ENCODE assay signal across 17 cellular contexts in the genomic region with DNA sequence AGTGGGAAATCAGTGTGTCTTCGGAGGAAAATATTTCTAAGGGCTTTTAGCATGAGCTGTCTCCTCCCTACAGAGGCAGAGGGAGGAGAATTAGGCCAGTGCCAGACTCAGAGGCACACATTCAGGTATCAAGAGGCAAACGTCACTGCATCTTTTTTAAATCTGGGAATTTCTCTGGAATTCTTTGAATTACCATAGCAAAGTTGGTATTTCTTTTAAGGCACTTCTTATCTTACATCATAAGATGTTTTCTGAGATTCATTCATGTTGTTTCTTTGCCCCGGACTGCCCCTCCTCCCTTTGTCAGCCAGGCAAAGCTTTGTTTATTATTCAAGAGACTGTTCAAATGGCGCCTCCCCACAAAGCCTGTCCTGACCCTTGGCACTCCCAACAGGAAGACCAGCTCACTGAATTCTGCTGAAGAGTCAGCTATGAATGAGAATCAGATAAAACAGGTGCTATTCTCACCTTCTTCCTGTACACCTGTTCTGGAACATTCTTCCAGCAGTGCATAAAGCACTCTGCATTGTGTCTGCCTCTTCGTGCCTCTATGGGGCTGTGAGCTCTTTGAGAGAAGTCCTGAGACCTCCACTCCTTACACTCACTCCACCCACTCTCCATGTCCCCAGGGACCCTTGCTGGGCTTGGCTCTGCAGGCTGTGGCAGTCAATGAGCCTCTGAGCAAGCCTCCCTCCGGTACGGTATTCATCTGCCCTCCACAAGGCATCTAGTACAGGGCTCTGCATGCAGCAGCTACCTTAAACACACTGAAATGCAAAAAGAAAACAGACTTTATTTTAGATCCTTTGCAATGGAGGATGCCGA. TPM values are rescaled to one million over a fixed set of nuclear protein-coding genes. Genes with fewer than 3 reads are reported as not detected.
DNase-seq lines count a peak whose midpoint lies in the region; ATAC-seq and TF ChIP-seq lines count a peak whose summit lies in the region.
"Had no signal": no experiment of that assay in that cellular context is flagged by ENCODE, and none has a peak within 500 bp of the region (broad histone marks: within the 10 kb centered on the region; RNA-seq: fewer than 3 reads in every experiment).

No MANE protein-coding gene starts in this region.

- H3K79me2 ChIP-seq in parathyroid adenoma = no peaks in the 10 kb centered on the region
- H3K79me2 ChIP-seq in Karpas-422 (ENCODE audit: low read length) = no peaks in the 10 kb centered on the region

- CTCF ChIA-PET in HEK293 (lab: Yijun Ruan, JAX) = interaction anchor here (0.6 to 1.7 kb wide), 5 partner anchors 18 to 146 kb away, joined by 3 to 6 read pairs (median 4); no protein-coding TSS in a partner anchor

- H3K9ac ChIP-seq in endodermal cell (ENCODE audit: extremely low read depth, low read length, poor library complexity, severe bottlenecking) (no peak overlapping the region), parathyroid adenoma (no peak overlapping the region), Karpas-422 (ENCODE audit: low read length) (no peak overlapping the region)

- no peaks in the 10 kb centered on the region for H3K36me3 ChIP-seq in HEK293 (ENCODE audit: control insufficient read depth in 2 of 2, insufficient read depth in 1 of 2, low read length in 2 of 2)
- no peaks in the 10 kb centered on the region for H3K36me3 ChIP-seq in endodermal cell (ENCODE audit: control insufficient read depth, insufficient read depth, low read length)
- no peaks in the 10 kb centered on the region for H3K36me3 ChIP-seq in parathyroid adenoma (ENCODE audit: control insufficient read depth, insufficient read depth, low read length)
- H3K36me3 ChIP-seq in Karpas-422 (ENCODE audit: insufficient read depth, low read length) = no peaks in the 10 kb centered on the region
- H3K36me3 ChIP-seq: neutrophil had no signal

- peak overlapping the region; percentile 56 for H3K27ac Mint-ChIP-seq in endodermal cell
- H3K27ac Mint-ChIP-seq: CD8-positive, alpha-beta T cell had no signal

- H2AFZ ChIP-seq in parathyroid adenoma (peak overlapping the region; percentile 66), Karpas-422 (ENCODE audit: low read length) (no peak overlapping the region)

- no peaks in the 10 kb centered on the region for H4K20me1 ChIP-seq in Karpas-422 (ENCODE audit: insufficient read depth, low read depth, low read length)

- H3K9me2 ChIP-seq in Karpas-422 (replicated peaks; ENCODE audit: insufficient read depth, low read length) = no peaks in the 10 kb centered on the region

- H3K27ac ChIP-seq in HEK293 (ENCODE audit: extremely low read depth, low read depth, low read length) (no peak overlapping the region), endodermal cell (ENCODE audit: low read depth, low read length) (peak overlapping the region; percentile 56), parathyroid adenoma (peak overlapping the region; percentile 46), Karpas-422 (ENCODE audit: low read length) (no peak overlapping the region)
- H3K27ac ChIP-seq: neutrophil had no signal

- no peak overlapping the region for H3K4me3 Mint-ChIP-seq in endodermal cell
- H3K4me3 Mint-ChIP-seq: CD8-positive, alpha-beta T cell had no signal

- peaks cover 28% of the 10 kb centered on the region for H3K4me1 Mint-ChIP-seq in endodermal cell

- H3K9me3 ChIP-seq in HEK293 (ENCODE audit: control insufficient read depth, insufficient read depth, low read depth, low read length) = no peaks in the 10 kb centered on the region
- no peaks in the 10 kb centered on the region for H3K9me3 ChIP-seq in endodermal cell (ENCODE audit: control insufficient read depth, low read length)
- H3K9me3 ChIP-seq in parathyroid adenoma (ENCODE audit: control insufficient read depth, low read length) = no peaks in the 10 kb centered on the region
- no peaks in the 10 kb centered on the region for H3K9me3 ChIP-seq in Karpas-422 (ENCODE audit: low read length)
- H3K9me3 ChIP-seq: body of pancreas, neutrophil had no signal

- no peaks in the 10 kb centered on the region for H3K36me3 Mint-ChIP-seq in endodermal cell (ENCODE audit: low read depth)
- H3K36me3 Mint-ChIP-seq: CD8-positive, alpha-beta T cell had no signal

- H3K27me3 Mint-ChIP-seq in endodermal cell (ENCODE audit: insufficient read depth) = no peaks in the 10 kb centered on the region

- no peak for TF ChIP-seq CTCF in HEK293 (tag by site-specific recombination; IDR thresholded peaks at IDR 0.05)
- no peak for TF ChIP-seq CTCF in endodermal cell (conservative IDR thresholded peaks at IDR 0.05)
- no peak for TF ChIP-seq CTCF in parathyroid adenoma (IDR thresholded peaks at IDR 0.05)

- no peak for ATAC-seq in HG02759 (IDR thresholded peaks at IDR 0.05; ENCODE audit: unreplicated experiment)
- ATAC-seq: body of pancreas; CD8-positive, alpha-beta T cell had no signal

- H3K4me1 ChIP-seq in HEK293 (ENCODE audit: control insufficient read depth, insufficient read depth, low read length) = no peaks in the 10 kb centered on the region
- peaks cover 15% of the 10 kb centered on the region for H3K4me1 ChIP-seq in endodermal cell (ENCODE audit: control insufficient read depth, insufficient read depth, low read length)
- peaks cover 19% of the 10 kb centered on the region for H3K4me1 ChIP-seq in parathyroid adenoma
- H3K4me1 ChIP-seq in Karpas-422 (ENCODE audit: low read length) = peaks cover 46% of the 10 kb centered on the region

- H3K9me3 Mint-ChIP-seq in endodermal cell = peaks cover 4% of the 10 kb centered on the region
- H3K9me3 Mint-ChIP-seq: CD8-positive, alpha-beta T cell had no signal

- WGBS in endodermal cell (ENCODE audit: insufficient coverage in 1 of 2, insufficient read length in 1 of 2), 2 experiments = 54 to 65% methylated on average over 8 of the region's 8 CpGs

- POLR2A ChIA-PET in HEK293 (lab: Yijun Ruan, JAX) = interaction anchor here (0.8 kb wide), 1 partner anchor 28 kb away, joined by 3 read pairs; no protein-coding TSS in a partner anchor

- H3K27me3 ChIP-seq in endodermal cell (ENCODE audit: control insufficient read depth, insufficient read depth, low read length, poor library complexity, severe bottlenecking) = no peaks in the 10 kb centered on the region
- no peaks in the 10 kb centered on the region for H3K27me3 ChIP-seq in parathyroid adenoma (ENCODE audit: control insufficient read depth, insufficient read depth, low read length)
- no peaks in the 10 kb centered on the region for H3K27me3 ChIP-seq in Karpas-422 (ENCODE audit: low read length)
- H3K27me3 ChIP-seq: body of pancreas, neutrophil had no signal

- DNase-seq in NCI-H2029 treated with DMSO at 0.1 percent for 48 hours (lab: John Stamatoyannopoulos, UW) = peak; percentile 39
- DNase-seq in endodermal cell = no peak
- DNase-seq in Karpas-422 = no peak
- DNase-seq in HuH-7 (ENCODE audit: low spot score) = no peak
- DNase-seq: activated CD4-positive, alpha-beta T cell treated with anti-CD3 and anti-CD28 coated beads, Interleukin-2, amount 50 U/mL, for 48 hours; CD8-positive, alpha-beta T cell; effector memory CD4-positive, alpha-beta T cell; IMR-90; islet precursor cell; SHP77; T1000 had no signal

- H3K4me2 ChIP-seq in parathyroid adenoma (ENCODE audit: low read length) (peak overlapping the region; percentile 6), Karpas-422 (ENCODE audit: low read depth, low read length, poor library complexity, severe bottlenecking) (no peak overlapping the region)
- H3K4me2 ChIP-seq: smooth muscle cell had no signal

- H3K4me3 ChIP-seq in HEK293 (ENCODE audit: low read depth, low read length) (no peak overlapping the region), endodermal cell (ENCODE audit: low read length) (no peak overlapping the region), parathyroid adenoma (ENCODE audit: low read depth, low read length) (no peak overlapping the region), Karpas-422 (ENCODE audit: low read length) (no peak overlapping the region)
- H3K4me3 ChIP-seq: body of pancreas, smooth muscle cell had no signal

TF ChIP-seq in HEK293, 187 proteins besides CTCF, POLR2A, EP300 and RAD21:
- TF ChIP-seq WT1 (tag by site-specific recombination; IDR thresholded peaks at IDR 0.05) (peak; percentile 74), ZIC2 (tag by site-specific recombination; IDR thresholded peaks at IDR 0.05) (peak; percentile 18), KLF10 (tag by site-specific recombination; IDR thresholded peaks at IDR 0.05) (no peak), KLF1 (tag by site-specific recombination; IDR thresholded peaks at IDR 0.05) (0 out of 2 replicates have a peak, but pooled peaks have one; percentile 13)
TF ChIP-seq in HEK293: peak in this region for 3.

RNA-seq across cellular contexts. Expression of a gene that starts 38.6 kb away (rescaled TPM):
- under 1 TPM in 1 of 2 donors, not detected in 1; 0.07 TPM for total RNA-seq in endodermal cell
- 9.4 TPM for polyA plus RNA-seq in endodermal cell (2013, experiment 1 of 2)
- polyA plus RNA-seq in endodermal cell (2013, experiment 2 of 2) = 7.4 TPM
- total RNA-seq in Karpas-422 (2014; rRNA removed; shearing (Covaris generic); ENCODE audit: low replicate concordance) = 5.0 and 12.6 TPM in 2 replicates
- total RNA-seq: IMR-90 had no signal
- polyA plus RNA-seq: IMR-90 had no signal

RNA-seq across cellular contexts. Expression of a gene that starts 52.2 kb away (rescaled TPM):
- total RNA-seq in endodermal cell = 10 to 100 TPM; 20.4 to 33.2 TPM
- 51.7 TPM for polyA plus RNA-seq in endodermal cell (2013, experiment 1 of 2)
- 41.3 TPM for polyA plus RNA-seq in endodermal cell (2013, experiment 2 of 2)
- 24.1 and 34.8 TPM in 2 replicates for total RNA-seq in Karpas-422 (2014; rRNA removed; shearing (Covaris generic); ENCODE audit: low replicate concordance)

Comparison
In these comparisons a context has a peak if more than half of its experiments do, and no peak if none do; other contexts are left out.
1. H3K27ac ChIP-seq: peak in endodermal cell (single experiment) and parathyroid adenoma (single experiment); none in HEK293 (single experiment) and Karpas-422 (single experiment).